Comparison of ENCODE assay signal across 20 cellular contexts in genomic region chr18:62510744-62511143, GRCh38.
"Had no signal": no experiment of that assay in that cellular context is flagged by ENCODE, and none has a peak within 500 bp of the region (broad histone marks: within the 10 kb centered on the region; RNA-seq: fewer than 3 reads in every experiment).

No MANE protein-coding gene starts in this region.

- H3K4me3 ChIP-seq: cardiac muscle cell, left lung, mucosa of descending colon, transverse colon had no signal

- H3K36me3 ChIP-seq: cardiac muscle cell, left lung, transverse colon had no signal

- H3K27ac Mint-ChIP-seq: activated CD4-positive, alpha-beta T cell treated with anti-CD3 and anti-CD28 coated beads, Interleukin-2, amount 10 ng/mL, durations not matched to agents 7 days and 5 days; activated CD8-positive, alpha-beta T cell treated with anti-CD3 and anti-CD28 coated beads, Interleukin-2, amount 10 ng/mL, durations not matched to agents 7 days and 5 days; activated naive CD4-positive, alpha-beta T cell treated with anti-CD3 and anti-CD28 coated beads, Interleukin-2, amount 50 U/mL, for 24 hours; dendritic cell treated with granulocyte-macrophage colony-stimulating factor and Interleukin-4, amounts not matched to agents 40 ng/mL and 50 ng/mL, for 4 days; naive B cell; progenitor cell of endocrine pancreas; stimulated activated naive CD8-positive, alpha-beta T cell treated with anti-CD3 and anti-CD28 coated beads, Interleukin-15, Interleukin-2, amounts not matched to agents 100 ng/mL and 50 ng/mL, for 24 hours had no signal

- DNase-seq: activated CD4-positive, alpha-beta T cell treated with anti-CD3 and anti-CD28 coated beads, Interleukin-2, amount 10 ng/mL, durations not matched to agents 7 days and 5 days; activated CD8-positive, alpha-beta memory T cell treated with anti-CD3 and anti-CD28 coated beads, Interleukin-2, amount 50 U/mL, for 4 hours; activated CD8-positive, alpha-beta T cell treated with anti-CD3 and anti-CD28 coated beads, Interleukin-2, amount 10 ng/mL, durations not matched to agents 7 days and 5 days; activated effector memory CD4-positive, alpha-beta T cell treated with Interleukin-2 at 50 U/mL for 16 hours; activated T-cell treated with anti-CD3 and anti-CD28 coated beads, Interleukin-2, amount 50 U/mL, for 4 hours; amniotic stem cell; effector CD8-positive, alpha-beta T cell; hypothalamus; kidney; left lung; mucosa of descending colon; naive B cell; T1000; transverse colon had no signal

- H3K4me3 Mint-ChIP-seq: activated CD4-positive, alpha-beta T cell treated with anti-CD3 and anti-CD28 coated beads, Interleukin-2, amount 10 ng/mL, durations not matched to agents 7 days and 5 days; activated CD8-positive, alpha-beta T cell treated with anti-CD3 and anti-CD28 coated beads, Interleukin-2, amount 10 ng/mL, durations not matched to agents 7 days and 5 days; activated naive CD4-positive, alpha-beta T cell treated with anti-CD3 and anti-CD28 coated beads, Interleukin-2, amount 50 U/mL, for 24 hours; activated T-cell treated with anti-CD3 and anti-CD28 coated beads, Interleukin-2, amount 50 U/mL, for 4 hours; dendritic cell treated with granulocyte-macrophage colony-stimulating factor and Interleukin-4, amounts not matched to agents 40 ng/mL and 50 ng/mL, for 4 days; naive B cell; neural crest cell; stimulated activated naive CD8-positive, alpha-beta T cell treated with anti-CD3 and anti-CD28 coated beads, Interleukin-15, Interleukin-2, amounts not matched to agents 100 ng/mL and 50 ng/mL, for 24 hours had no signal

- H3K27me3 Mint-ChIP-seq: activated naive CD4-positive, alpha-beta T cell treated with anti-CD3 and anti-CD28 coated beads, Interleukin-2, amount 50 U/mL, for 24 hours; dendritic cell treated with granulocyte-macrophage colony-stimulating factor and Interleukin-4, amounts not matched to agents 40 ng/mL and 50 ng/mL, for 4 days; naive B cell; progenitor cell of endocrine pancreas; stimulated activated naive CD8-positive, alpha-beta T cell treated with anti-CD3 and anti-CD28 coated beads, Interleukin-15, Interleukin-2, amounts not matched to agents 100 ng/mL and 50 ng/mL, for 24 hours had no signal

- H3K27ac ChIP-seq: cardiac muscle cell, left lung, transverse colon had no signal

- H3K4me1 Mint-ChIP-seq: neural crest cell had no signal

- ATAC-seq: activated CD8-positive, alpha-beta T cell treated with anti-CD3 and anti-CD28 coated beads, Interleukin-2, amount 10 ng/mL, durations not matched to agents 7 days and 5 days; activated T-cell treated with anti-CD3 and anti-CD28 coated beads, Interleukin-2, amount 50 U/mL, for 4 hours; left lung; mucosa of descending colon had no signal

- H3K27me3 ChIP-seq: cardiac muscle cell, left lung, transverse colon had no signal
